8 cellular contexts compared by ENCODE assay signal in genomic region chr6:107704377-107705013, GRCh38.
DNase-seq lines count a peak whose midpoint lies in the region; ATAC-seq lines count a peak whose summit lies in the region.

No MANE protein-coding gene starts in this region.

- H3K9ac ChIP-seq in GM23248 = peak overlapping the region; percentile 32; the same call in 1 of the 2 replicates

- H3K4me3 ChIP-seq in GM23248 = peak overlapping the region; percentile 49; the same call in 1 of the 2 replicates

- no peaks in the 10 kb centered on the region for H3K79me2 ChIP-seq in GM23248 (ENCODE audit: insufficient read depth)

- H3K4me1 Mint-ChIP-seq in naive thymus-derived CD8-positive, alpha-beta T cell = peaks cover 23 to 44% (median 36%) of the 10 kb centered on the region in 4 donors
- peaks cover 15% of the 10 kb centered on the region for H3K4me1 Mint-ChIP-seq in activated T-helper 1 cell treated with anti-CD3 and anti-CD28 coated beads, Interleukin-12 subunit alpha, Interleukin-12 subunit beta, Interleukin-2, Interleukin-4 antibody, amounts not matched to agents 30 ng/mL and 10 ng/mL and 1 ng/mL, durations not matched to agents 14 hours and 24 hours and 36 hours (ENCODE audit: low read depth)

- H3K9me3 Mint-ChIP-seq in naive thymus-derived CD8-positive, alpha-beta T cell = no peaks in the 10 kb centered on the region
- no peaks in the 10 kb centered on the region for H3K9me3 Mint-ChIP-seq in activated T-helper 1 cell treated with anti-CD3 and anti-CD28 coated beads, Interleukin-12 subunit alpha, Interleukin-12 subunit beta, Interleukin-2, Interleukin-4 antibody, amounts not matched to agents 30 ng/mL and 10 ng/mL and 1 ng/mL, durations not matched to agents 14 hours and 24 hours and 36 hours

- peak overlapping the region; percentile 15 to 79 (median 62) for H3K27ac Mint-ChIP-seq in naive thymus-derived CD8-positive, alpha-beta T cell
- H3K27ac Mint-ChIP-seq in activated T-helper 1 cell treated with anti-CD3 and anti-CD28 coated beads, Interleukin-12 subunit alpha, Interleukin-12 subunit beta, Interleukin-2, Interleukin-4 antibody, amounts not matched to agents 30 ng/mL and 10 ng/mL and 1 ng/mL, durations not matched to agents 14 hours and 24 hours and 36 hours = no peak overlapping the region

- H2AFZ ChIP-seq in GM23248 = peak overlapping the region; percentile 81

- 18 to 19% methylated on average over 7 of the region's 7 CpGs for WGBS in GM23248 (ENCODE audit: low coverage in 1 of 2, low lambda C conversion rate in 2 of 2, missing lambda C conversion rate in 2 of 2), 2 experiments

- peak; percentile 36 to 47 for ATAC-seq in naive thymus-derived CD8-positive, alpha-beta T cell
- ATAC-seq in GM21717 (IDR thresholded peaks at IDR 0.05; ENCODE audit: unreplicated experiment) = no peak

- H3K36me3 Mint-ChIP-seq in naive thymus-derived CD8-positive, alpha-beta T cell = peaks cover 5 to 65% (median 25%) of the 10 kb centered on the region in 3 donors
- H3K36me3 Mint-ChIP-seq in activated T-helper 1 cell treated with anti-CD3 and anti-CD28 coated beads, Interleukin-12 subunit alpha, Interleukin-12 subunit beta, Interleukin-2, Interleukin-4 antibody, amounts not matched to agents 30 ng/mL and 10 ng/mL and 1 ng/mL, durations not matched to agents 14 hours and 24 hours and 36 hours (ENCODE audit: low read depth) = peaks cover 2% of the 10 kb centered on the region

- H3K27me3 ChIP-seq in GM23248 (replicated peaks; ENCODE audit: insufficient read depth) = no peaks in the 10 kb centered on the region

- no peaks in the 10 kb centered on the region for H3K27me3 Mint-ChIP-seq in naive thymus-derived CD8-positive, alpha-beta T cell
- H3K27me3 Mint-ChIP-seq in activated T-helper 1 cell treated with anti-CD3 and anti-CD28 coated beads, Interleukin-12 subunit alpha, Interleukin-12 subunit beta, Interleukin-2, Interleukin-4 antibody, amounts not matched to agents 30 ng/mL and 10 ng/mL and 1 ng/mL, durations not matched to agents 14 hours and 24 hours and 36 hours (ENCODE audit: insufficient read depth) = peaks cover 1% of the 10 kb centered on the region

- POLR2A ChIA-PET in naive thymus-derived CD8-positive, alpha-beta T cell (lab: Charles Lee) = interaction anchor here (0.7 to 1.8 kb wide), 3 partner anchors 9 to 245 kb away, joined by 3 to 6 read pairs (median 3); partner anchors contain the start of gene PDSS2

- H3K9me3 ChIP-seq in GM23248 (ENCODE audit: low read depth) = no peaks in the 10 kb centered on the region

- no peaks in the 10 kb centered on the region for H4K20me1 ChIP-seq in GM23248 (ENCODE audit: insufficient read depth)

- H3K4me1 ChIP-seq in GM23248 (ENCODE audit: insufficient read depth) = peaks cover 12% of the 10 kb centered on the region

- H3F3A ChIP-seq in GM23248 (ENCODE audit: insufficient read depth) = no peaks in the 10 kb centered on the region

- in situ Hi-C loops in GM23248 (cut with MboI) = no loop called here

- intact Hi-C loops in activated T-helper 1 cell treated with anti-CD3 and anti-CD28 coated beads, Interleukin-12 subunit alpha, Interleukin-12 subunit beta, Interleukin-2, Interleukin-4 antibody, amounts not matched to agents 30 ng/mL and 10 ng/mL and 1 ng/mL, durations not matched to agents 14 hours and 24 hours and 36 hours (cut with micrococcal nuclease) = loop anchor here (1.0 kb wide), 3 partner anchors 29 to 163 kb away; no protein-coding TSS in a partner anchor

- peak; percentile 36 for DNase-seq in COLO829 (ENCODE audit: low spot score)
- peak; percentile 54 for DNase-seq in GM23248
- peak; percentile 48 for DNase-seq in RPMI7951 (ENCODE audit: low read depth)
- DNase-seq in epidermal melanocyte (ENCODE audit: insufficient read length, low spot score) = peak; percentile 41
- DNase-seq in naive thymus-derived CD8-positive, alpha-beta T cell = peak in 7 of 10 donors; percentile 19 to 50 (median 32)
- no peak for DNase-seq in cortex of kidney (lab: John Stamatoyannopoulos, UW)
- DNase-seq in activated T-helper 1 cell treated with anti-CD3 and anti-CD28 coated beads, Interleukin-12 subunit alpha, Interleukin-12 subunit beta, Interleukin-2, Interleukin-4 antibody, amounts not matched to agents 30 ng/mL and 10 ng/mL and 1 ng/mL, durations not matched to agents 14 hours and 24 hours and 36 hours (ENCODE audit: low spot score) = no peak

- no peaks in the 10 kb centered on the region for H3K9me2 ChIP-seq in GM23248 (ENCODE audit: insufficient read depth)

- no peaks in the 10 kb centered on the region for H3K36me3 ChIP-seq in GM23248 (ENCODE audit: low read depth)

- H3K4me3 Mint-ChIP-seq in naive thymus-derived CD8-positive, alpha-beta T cell = no peak overlapping the region
- no peak overlapping the region for H3K4me3 Mint-ChIP-seq in activated T-helper 1 cell treated with anti-CD3 and anti-CD28 coated beads, Interleukin-12 subunit alpha, Interleukin-12 subunit beta, Interleukin-2, Interleukin-4 antibody, amounts not matched to agents 30 ng/mL and 10 ng/mL and 1 ng/mL, durations not matched to agents 14 hours and 24 hours and 36 hours

- H3K4me2 ChIP-seq in GM23248 (ENCODE audit: unreplicated experiment) = peak overlapping the region; percentile 57

- no peak overlapping the region for H3K27ac ChIP-seq in GM23248

Comparison
In these comparisons a context has a peak if more than half of its experiments do, and no peak if none do; other contexts are left out.
1. DNase-seq: peak in COLO829 (single experiment), GM23248 (single experiment), RPMI7951 (single experiment), epidermal melanocyte (single experiment) and naive thymus-derived CD8-positive, alpha-beta T cell (7 of 10); none in cortex of kidney (single experiment) and activated T-helper 1 cell treated with anti-CD3 and anti-CD28 coated beads, Interleukin-12 subunit alpha, Interleukin-12 subunit beta, Interleukin-2, Interleukin-4 antibody, amounts not matched to agents 30 ng/mL and 10 ng/mL and 1 ng/mL, durations not matched to agents 14 hours and 24 hours and 36 hours (single experiment).